1 cellular context compared by ENCODE assay signal in genomic region chr5:41924526-41924871, GRCh38.
TF ChIP-seq lines count a peak whose summit lies in the region.

No MANE protein-coding gene starts in this region.

TF ChIP-seq in H1, 55 proteins besides CTCF, POLR2A, EP300 and RAD21:
- TF ChIP-seq ASH2L (IDR thresholded peaks at IDR 0.05; ENCODE audit: low read length): no peak
- TF ChIP-seq SUZ12 (IDR thresholded peaks at IDR 0.05; ENCODE audit: low read length): no peak
- TF ChIP-seq GABPA (IDR thresholded peaks at IDR 0.05; ENCODE audit: borderline replicate concordance, insufficient read depth, low read length): no peak
- peak; percentile 80 for TF ChIP-seq MAFK (IDR thresholded peaks at IDR 0.05; ENCODE audit: low read depth, low read length)
- no peak for TF ChIP-seq YY1 (IDR thresholded peaks at IDR 0.05; ENCODE audit: low read depth, low read length)
- TF ChIP-seq ATF2 (IDR thresholded peaks at IDR 0.05; ENCODE audit: low read length): no peak
- TF ChIP-seq HDAC2 (IDR thresholded peaks at IDR 0.05; ENCODE audit: borderline replicate concordance in 1 of 2, low read depth in 2 of 2, low read length in 2 of 2): no peak
